ENCODE assay signal across 9 cellular contexts in genomic region chr3:180990494-180990893, GRCh38. TPM values are rescaled to one million over a fixed set of nuclear protein-coding genes. Genes with fewer than 3 reads are reported as not detected.
A peak's percentile ranks its signal among the peaks of the same experiment; 100 is the strongest.
DNase-seq lines count a peak whose midpoint lies in the region; ATAC-seq and TF ChIP-seq lines count a peak whose summit lies in the region.
"Had no signal": no experiment of that assay in that cellular context is flagged by ENCODE, and none has a peak within 500 bp of the region (broad histone marks: within the 10 kb centered on the region; RNA-seq: fewer than 3 reads in every experiment).

No MANE protein-coding gene starts in this region.

- H3K27ac Mint-ChIP-seq in MCF 10A (ENCODE audit: low read depth, unreplicated experiment) (no peak overlapping the region), nephron progenitor cell (no peak overlapping the region)

- H3K9me3 Mint-ChIP-seq in MCF 10A (ENCODE audit: unreplicated experiment), result no peaks in the 10 kb centered on the region
- H3K9me3 Mint-ChIP-seq in nephron progenitor cell, result no peaks in the 10 kb centered on the region

- no peaks in the 10 kb centered on the region for H3K27me3 ChIP-seq in BJ (ENCODE audit: control insufficient read depth, insufficient read depth, low read length)

- CTCF ChIA-PET in BJ (lab: Yijun Ruan, JAX) (interaction anchor here (1.6 kb wide), 1 partner anchor 10 kb away, joined by 3 read pairs; no protein-coding TSS in a partner anchor), MCF 10A (lab: Yijun Ruan, JAX) (interaction anchor here (0.5 to 1.3 kb wide), 3 partner anchors 34 to 186 kb away, joined by 3 to 5 read pairs (median 5); partner anchors contain the start of gene FXR1)

- H3K4me3 Mint-ChIP-seq in MCF 10A (ENCODE audit: unreplicated experiment), result peak overlapping the region; percentile 99
- H3K4me3 Mint-ChIP-seq in nephron progenitor cell, result peak overlapping the region; percentile 95

- peaks cover 16% of the 10 kb centered on the region for H3K36me3 Mint-ChIP-seq in MCF 10A (ENCODE audit: insufficient read depth, unreplicated experiment)
- peaks cover 26% of the 10 kb centered on the region for H3K36me3 Mint-ChIP-seq in nephron progenitor cell (ENCODE audit: low read depth)

- no peak for TF ChIP-seq CTCF in BJ (IDR thresholded peaks at IDR 0.05; ENCODE audit: insufficient read depth, low read depth, low read length)
- TF ChIP-seq CTCF in LNCaP clone FGC (IDR thresholded peaks at IDR 0.05; ENCODE audit: control insufficient read depth, extremely low read depth, insufficient read depth), result no peak
- no peak for TF ChIP-seq CTCF in MCF 10A (IDR thresholded peaks at IDR 0.05; ENCODE audit: unreplicated experiment)
- TF ChIP-seq CTCF in nephron progenitor cell (IDR thresholded peaks at IDR 0.05), result no peak

- POLR2A ChIA-PET in BJ (lab: Charles Lee), result interaction anchor here (0.6 kb wide), 1 partner anchor 18 kb away, joined by 21 read pairs; no protein-coding TSS in a partner anchor
- POLR2A ChIA-PET in MCF 10A (lab: Yijun Ruan, JAX), result interaction anchor here (0.8 to 2.8 kb wide), 6 partner anchors 9 to 186 kb away, joined by 3 to 15 read pairs (median 5); partner anchors contain the start of gene FXR1

- H3K27me3 Mint-ChIP-seq in MCF 10A (ENCODE audit: insufficient read depth, unreplicated experiment) (no peaks in the 10 kb centered on the region), nephron progenitor cell (ENCODE audit: low read depth, poor library complexity) (peaks cover 37% of the 10 kb centered on the region)

- H3K36me3 ChIP-seq in BJ (ENCODE audit: control insufficient read depth, insufficient read depth, low read length), result no peaks in the 10 kb centered on the region; the same call in 1 of the 2 replicates

- peaks cover 5% of the 10 kb centered on the region for H3K4me1 Mint-ChIP-seq in MCF 10A (ENCODE audit: insufficient read depth, unreplicated experiment)
- peaks cover 27% of the 10 kb centered on the region for H3K4me1 Mint-ChIP-seq in nephron progenitor cell

- no TSS peak for BruUV-seq in MCF 10A (replicated peaks; lab: Mats Ljungman, UMichigan)

- DNase-seq in BJ (ENCODE audit: low read depth) (no peak), LNCaP clone FGC (ENCODE audit: low read depth) (no peak), MCF 10A (ENCODE audit: unreplicated experiment) (no peak), nephron progenitor cell (no peak), NCI-H526 (lab: John Stamatoyannopoulos, UW) (no peak), head of caudate nucleus (no peak), midbrain (lab: John Stamatoyannopoulos, UW) (no peak)
- DNase-seq: NCI-H1417 treated with DMSO at 0.1 percent for 48 hours had no signal

- ATAC-seq in HG02885 (IDR thresholded peaks at IDR 0.05; ENCODE audit: poor library complexity, unreplicated experiment), result no peak

- intact Hi-C loops in MCF 10A (cut with micrococcal nuclease), result no loop called here
- intact Hi-C loops in head of caudate nucleus (cut with DNase I), result loop anchor here (10.0 kb wide), 1 partner anchor 184 kb away; no protein-coding TSS in a partner anchor

- H3K4me3 ChIP-seq in BJ (ENCODE audit: low read depth, low read length) (peak overlapping the region; percentile 68), LNCaP clone FGC (ENCODE audit: low read depth, low read length) (peak overlapping the region; percentile 96)

RNA-seq across cellular contexts. Expression of gene DNAJC19, which starts 1.0 kb away (rescaled TPM):
- 37.3 and 38.7 TPM in 2 replicates for polyA plus RNA-seq in BJ (2011; rRNA removed)
- polyA minus RNA-seq in BJ (2011; rRNA and poly(A)+ RNA removed), result 13.4 and 15.6 TPM in 2 replicates
- 73.5 and 94.5 TPM in 2 replicates for total RNA-seq in MCF 10A (2022)
